Comparison of ENCODE assay signal across 1 cellular context in the genomic region with DNA sequence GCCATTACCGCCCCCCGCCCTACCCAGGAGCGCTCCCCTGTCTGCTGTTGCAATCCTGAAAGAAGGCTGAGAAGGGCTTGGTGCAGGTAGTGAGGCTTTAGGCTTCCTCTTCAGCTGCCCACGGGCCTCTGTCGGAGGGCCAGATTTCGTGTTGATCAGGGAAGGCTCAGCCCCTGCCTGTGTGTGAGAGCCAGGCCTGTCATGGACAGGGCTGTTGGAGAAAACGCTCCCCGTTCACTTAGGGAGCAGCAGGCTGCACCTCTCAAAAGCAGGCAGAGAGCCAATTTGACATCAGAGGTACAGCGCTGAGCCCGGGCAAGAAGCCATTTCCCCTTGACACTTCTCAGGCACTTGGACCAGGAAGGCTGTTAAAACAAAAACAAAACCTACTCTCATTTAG.
TF ChIP-seq lines count a peak whose summit lies in the region.

No MANE protein-coding gene starts in this region.

TF ChIP-seq in K562, 482 proteins besides CTCF, POLR2A, EP300 and RAD21:
- TF ChIP-seq, protein P1, sequence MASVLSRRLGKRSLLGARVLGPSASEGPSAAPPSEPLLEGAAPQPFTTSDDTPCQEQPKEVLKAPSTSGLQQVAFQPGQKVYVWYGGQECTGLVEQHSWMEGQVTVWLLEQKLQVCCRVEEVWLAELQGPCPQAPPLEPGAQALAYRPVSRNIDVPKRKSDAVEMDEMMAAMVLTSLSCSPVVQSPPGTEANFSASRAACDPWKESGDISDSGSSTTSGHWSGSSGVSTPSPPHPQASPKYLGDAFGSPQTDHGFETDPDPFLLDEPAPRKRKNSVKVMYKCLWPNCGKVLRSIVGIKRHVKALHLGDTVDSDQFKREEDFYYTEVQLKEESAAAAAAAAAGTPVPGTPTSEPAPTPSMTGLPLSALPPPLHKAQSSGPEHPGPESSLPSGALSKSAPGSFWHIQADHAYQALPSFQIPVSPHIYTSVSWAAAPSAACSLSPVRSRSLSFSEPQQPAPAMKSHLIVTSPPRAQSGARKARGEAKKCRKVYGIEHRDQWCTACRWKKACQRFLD (CRISPR knock-in tag; IDR thresholded peaks at IDR 0.05) = no peak
- TF ChIP-seq ZNF699 (CRISPR knock-in tag; IDR thresholded peaks at IDR 0.05; ENCODE audit: insufficient replicate concordance) = no peak
- no peak for TF ChIP-seq E2F3 (CRISPR knock-in tag; IDR thresholded peaks at IDR 0.05)
- TF ChIP-seq BCOR (IDR thresholded peaks at IDR 0.05) = no peak
- TF ChIP-seq ZFP36 (IDR thresholded peaks at IDR 0.05; ENCODE audit: low read depth, low read length, partially characterized antibody) = no peak
- TF ChIP-seq, protein P2, sequence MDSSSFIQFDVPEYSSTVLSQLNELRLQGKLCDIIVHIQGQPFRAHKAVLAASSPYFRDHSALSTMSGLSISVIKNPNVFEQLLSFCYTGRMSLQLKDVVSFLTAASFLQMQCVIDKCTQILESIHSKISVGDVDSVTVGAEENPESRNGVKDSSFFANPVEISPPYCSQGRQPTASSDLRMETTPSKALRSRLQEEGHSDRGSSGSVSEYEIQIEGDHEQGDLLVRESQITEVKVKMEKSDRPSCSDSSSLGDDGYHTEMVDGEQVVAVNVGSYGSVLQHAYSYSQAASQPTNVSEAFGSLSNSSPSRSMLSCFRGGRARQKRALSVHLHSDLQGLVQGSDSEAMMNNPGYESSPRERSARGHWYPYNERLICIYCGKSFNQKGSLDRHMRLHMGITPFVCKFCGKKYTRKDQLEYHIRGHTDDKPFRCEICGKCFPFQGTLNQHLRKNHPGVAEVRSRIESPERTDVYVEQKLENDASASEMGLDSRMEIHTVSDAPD (CRISPR knock-in tag; IDR thresholded peaks at IDR 0.05) = no peak
- no peak for TF ChIP-seq TEAD4 (IDR thresholded peaks at IDR 0.05; ENCODE audit: low read length)
- no peak for TF ChIP-seq TEAD4 (CRISPR knock-in tag; IDR thresholded peaks at IDR 0.05; ENCODE audit: borderline replicate concordance)
- no peak for TF ChIP-seq HOXB6 (CRISPR knock-in tag; IDR thresholded peaks at IDR 0.05; ENCODE audit: borderline replicate concordance)
- no peak for TF ChIP-seq KLF6 (CRISPR knock-in tag; IDR thresholded peaks at IDR 0.05; ENCODE audit: borderline replicate concordance)
- no peak for TF ChIP-seq TEAD2 (tag; IDR thresholded peaks at IDR 0.05)
- TF ChIP-seq RHOXF2B (CRISPR knock-in tag; conservative IDR thresholded peaks at IDR 0.05) = no peak
